Comparison of ENCODE assay signal across 3 cellular contexts in genomic region chr12:130480231-130480630, GRCh38.
"Had no signal": no experiment of that assay in that cellular context is flagged by ENCODE, and none has a peak within 500 bp of the region (broad histone marks: within the 10 kb centered on the region; RNA-seq: fewer than 3 reads in every experiment).

No MANE protein-coding gene starts in this region.

- H3K4me3 ChIP-seq: GM12878 had no signal

- DNase-seq: GDM1, GF-D8 had no signal
